Comparison of ENCODE assay signal across 21 cellular contexts in the genomic region with DNA sequence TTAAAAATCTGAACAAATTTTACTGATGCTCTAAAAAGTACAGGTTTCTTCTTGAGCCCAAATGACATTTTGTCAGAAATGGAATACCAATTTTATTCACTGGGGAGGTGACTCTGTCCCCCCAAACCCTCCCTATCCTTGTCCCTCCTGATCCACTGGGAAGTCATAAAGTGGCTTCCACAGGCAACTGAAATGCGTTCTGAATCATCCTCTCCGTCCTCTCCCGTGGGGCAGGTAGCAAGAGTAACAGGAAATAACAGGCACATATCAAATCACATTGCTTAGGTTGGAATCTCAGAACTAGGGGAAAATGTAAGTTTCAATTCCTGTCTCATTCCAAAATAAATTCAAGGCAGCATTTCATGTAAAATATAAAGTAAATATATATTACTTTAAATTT. TPM values are rescaled to one million over a fixed set of nuclear protein-coding genes. Genes with fewer than 3 reads are reported as not detected.
DNase-seq lines count a peak whose midpoint lies in the region; ATAC-seq and TF ChIP-seq lines count a peak whose summit lies in the region.
"Had no signal": no experiment of that assay in that cellular context is flagged by ENCODE, and none has a peak within 500 bp of the region (broad histone marks: within the 10 kb centered on the region; RNA-seq: fewer than 3 reads in every experiment).

No MANE protein-coding gene starts in this region.

- no peak for TF ChIP-seq POLR2A in gastrocnemius medialis (IDR thresholded peaks at IDR 0.05)

- no peak overlapping the region for H3K9ac ChIP-seq in neuronal stem cell (ENCODE audit: low read depth, low read length, poor library complexity)
- H3K9ac ChIP-seq in SK-N-SH = no peak overlapping the region

- H3K27ac ChIP-seq in RWPE1 = peak overlapping the region; percentile 95
- no peak overlapping the region for H3K27ac ChIP-seq in neuronal stem cell (replicated peaks; ENCODE audit: low read length)
- H3K27ac ChIP-seq in SK-N-SH (ENCODE audit: low read depth in 2 of 2, low read length in 1 of 2) = peak overlapping the region in 1 of 2 experiments; percentile 66; a peak in 1 of 4 replicates
- H3K27ac ChIP-seq in gastrocnemius medialis = no peak overlapping the region
- H3K27ac ChIP-seq: sigmoid colon, WERI-Rb-1 had no signal

- CTCF ChIA-PET in activated CD4-positive, alpha-beta T cell treated with anti-CD3 and anti-CD28 coated beads for 36 hours (lab: Charles Lee) = interaction anchor here (0.6 kb wide), 1 partner anchor 296 kb away, joined by 4 read pairs; no protein-coding TSS in a partner anchor
- CTCF ChIA-PET in RWPE1 (lab: Yijun Ruan, JAX) (interaction anchor here (0.7 to 1.3 kb wide), 2 partner anchors 288 to 473 kb away, joined by 3 read pairs; no protein-coding TSS in a partner anchor), SK-N-SH (lab: Yijun Ruan, JAX) (interaction anchor here (2.4 kb wide), 1 partner anchor 9 kb away, joined by 13 read pairs; no protein-coding TSS in a partner anchor)

- H3K4me1 ChIP-seq in neuronal stem cell (ENCODE audit: control insufficient read depth in 2 of 2, insufficient read depth in 1 of 2, low read depth in 1 of 2, low read length in 2 of 2) (no peaks in the 10 kb centered on the region), SK-N-SH (ENCODE audit: control insufficient read depth in 1 of 2, insufficient read depth in 2 of 2, low read depth in 1 of 2, low read length in 1 of 2) (peaks cover 0 to 8% of the 10 kb centered on the region in 2 experiments; a peak in 3 of 4 replicates), gastrocnemius medialis (no peaks in the 10 kb centered on the region)
- H3K4me1 ChIP-seq: sigmoid colon had no signal

- no peaks in the 10 kb centered on the region for H3K36me3 Mint-ChIP-seq in activated CD4-positive, alpha-beta T cell treated with anti-CD3 and anti-CD28 coated beads for 36 hours (ENCODE audit: low read depth)
- no peaks in the 10 kb centered on the region for H3K36me3 Mint-ChIP-seq in central memory CD8-positive, alpha-beta T cell (ENCODE audit: insufficient read depth)
- H3K36me3 Mint-ChIP-seq: memory B cell; naive thymus-derived CD8-positive, alpha-beta T cell had no signal

- H3K23ac ChIP-seq in neuronal stem cell (ENCODE audit: low read depth, low read length, poor library complexity) = no peak overlapping the region

- H3K4ac ChIP-seq in neuronal stem cell (ENCODE audit: low read length) = no peak overlapping the region

- H2BK5ac ChIP-seq in neuronal stem cell (ENCODE audit: low read length) = no peak overlapping the region

- in situ Hi-C loops in gastrocnemius medialis (cut with MboI; ENCODE audit: low sequenced_read_pairs in 4 of 4) = no loop called here

- H4K20me1 ChIP-seq in SK-N-SH (ENCODE audit: insufficient read depth) = no peaks in the 10 kb centered on the region

- TF ChIP-seq CTCF in RWPE1 (conservative IDR thresholded peaks at IDR 0.05; ENCODE audit: low read depth) (no peak), SK-N-SH (IDR thresholded peaks at IDR 0.05) (no peak), gastrocnemius medialis (IDR thresholded peaks at IDR 0.05 in 4 of 5, conservative IDR thresholded peaks at IDR 0.05 in 1 of 5) (no peak)

- H3K4me1 Mint-ChIP-seq in activated CD4-positive, alpha-beta T cell treated with anti-CD3 and anti-CD28 coated beads for 36 hours = peaks cover 20% of the 10 kb centered on the region
- peaks cover 7% of the 10 kb centered on the region for H3K4me1 Mint-ChIP-seq in central memory CD8-positive, alpha-beta T cell
- H3K4me1 Mint-ChIP-seq: B cell, memory B cell had no signal

- H3K9me3 Mint-ChIP-seq in activated CD4-positive, alpha-beta T cell treated with anti-CD3 and anti-CD28 coated beads for 36 hours (ENCODE audit: low read depth) = no peaks in the 10 kb centered on the region
- no peaks in the 10 kb centered on the region for H3K9me3 Mint-ChIP-seq in central memory CD8-positive, alpha-beta T cell
- H3K9me3 Mint-ChIP-seq: memory B cell; naive thymus-derived CD8-positive, alpha-beta T cell had no signal

- H2BK12ac ChIP-seq in neuronal stem cell (ENCODE audit: low read length) = no peak overlapping the region

- no peak for TF ChIP-seq RAD21 in SK-N-SH (IDR thresholded peaks at IDR 0.05; ENCODE audit: low read length)

- H3K4me2 ChIP-seq in neuronal stem cell (ENCODE audit: insufficient read depth, low read length, poor library complexity, severe bottlenecking) (no peak overlapping the region), SK-N-SH (no peak overlapping the region; the same call in 1 of the 2 replicates)

- H3K79me2 ChIP-seq in SK-N-SH (ENCODE audit: insufficient read depth) = no peaks in the 10 kb centered on the region

- H3K36me3 ChIP-seq in neuronal stem cell (replicated peaks in 1 of 2; ENCODE audit: control insufficient read depth in 2 of 2, insufficient read depth in 2 of 2, low read length in 2 of 2) (no peaks in the 10 kb centered on the region), SK-N-SH (replicated peaks in 1 of 2; ENCODE audit: control insufficient read depth in 1 of 2, insufficient read depth in 2 of 2, low read length in 1 of 2) (no peaks in the 10 kb centered on the region), gastrocnemius medialis (no peaks in the 10 kb centered on the region)
- H3K36me3 ChIP-seq: sigmoid colon, WERI-Rb-1 had no signal

- no peak for TF ChIP-seq EP300 in SK-N-SH (IDR thresholded peaks at IDR 0.05; ENCODE audit: borderline replicate concordance in 1 of 2, low read depth in 1 of 2, low read length in 1 of 2)

- H4K8ac ChIP-seq in neuronal stem cell (ENCODE audit: low read depth, low read length) = no peak overlapping the region

- no peaks in the 10 kb centered on the region for H3K9me2 ChIP-seq in SK-N-SH

- H3K4me3 ChIP-seq in neuronal stem cell (ENCODE audit: low read length in 2 of 2) (no peak overlapping the region), SK-N-SH (ENCODE audit: low read depth in 2 of 2, low read length in 1 of 2) (no peak overlapping the region), gastrocnemius medialis (no peak overlapping the region)
- H3K4me3 ChIP-seq: sigmoid colon had no signal

- H3F3A ChIP-seq in SK-N-SH (replicated peaks; ENCODE audit: insufficient read depth) = peaks cover 10% of the 10 kb centered on the region

- ATAC-seq in activated CD4-positive, alpha-beta T cell treated with anti-CD3 and anti-CD28 coated beads for 36 hours = no peak
- no peak for ATAC-seq in central memory CD8-positive, alpha-beta T cell (replicated peaks; ENCODE audit: extremely low read depth, poor library complexity, severe bottlenecking)
- ATAC-seq in HG03439 (IDR thresholded peaks at IDR 0.05; ENCODE audit: unreplicated experiment) (no peak), gastrocnemius medialis (no peak)
- ATAC-seq: naive thymus-derived CD8-positive, alpha-beta T cell had no signal

- no peak overlapping the region for H2BK120ac ChIP-seq in neuronal stem cell (ENCODE audit: low read depth, low read length)

- no peak overlapping the region for H2BK15ac ChIP-seq in neuronal stem cell (ENCODE audit: low read length)

- H3K9me3 ChIP-seq in neuronal stem cell (replicated peaks in 1 of 2; ENCODE audit: control insufficient read depth in 2 of 2, insufficient read depth in 1 of 2, low read depth in 1 of 2, low read length in 2 of 2) = no peaks in the 10 kb centered on the region
- no peaks in the 10 kb centered on the region; the same call in 1 of the 2 replicates for H3K9me3 ChIP-seq in SK-N-SH
- no peaks in the 10 kb centered on the region for H3K9me3 ChIP-seq in gastrocnemius medialis
- H3K9me3 ChIP-seq: sigmoid colon had no signal

- no peak overlapping the region for H2AK5ac ChIP-seq in neuronal stem cell (ENCODE audit: low read depth, low read length)

- H3K27me3 Mint-ChIP-seq in activated CD4-positive, alpha-beta T cell treated with anti-CD3 and anti-CD28 coated beads for 36 hours = peaks cover 8% of the 10 kb centered on the region
- peaks cover 13% of the 10 kb centered on the region for H3K27me3 Mint-ChIP-seq in central memory CD8-positive, alpha-beta T cell

- H3K18ac ChIP-seq in neuronal stem cell (ENCODE audit: low read length) = no peak overlapping the region

- no peaks in the 10 kb centered on the region for H3K79me1 ChIP-seq in neuronal stem cell (ENCODE audit: low read depth, low read length)

- H3K4me3 Mint-ChIP-seq in activated CD4-positive, alpha-beta T cell treated with anti-CD3 and anti-CD28 coated beads for 36 hours = peak overlapping the region; percentile 20
- H3K4me3 Mint-ChIP-seq in central memory CD8-positive, alpha-beta T cell = no peak overlapping the region
- H3K4me3 Mint-ChIP-seq: B cell; memory B cell; naive thymus-derived CD8-positive, alpha-beta T cell had no signal

- H2AFZ ChIP-seq in neuronal stem cell (ENCODE audit: low read length) (peak overlapping the region; percentile 27), SK-N-SH (ENCODE audit: low read depth) (no peak overlapping the region)

- no peak overlapping the region for H4K91ac ChIP-seq in neuronal stem cell (ENCODE audit: low read depth, low read length, poor library complexity)

- POLR2A ChIA-PET in activated CD4-positive, alpha-beta T cell treated with anti-CD3 and anti-CD28 coated beads for 36 hours (lab: Charles Lee) = no interaction called here
- POLR2A ChIA-PET in RWPE1 (lab: Yijun Ruan, JAX; ENCODE audit: low non-redundant PET) (no interaction called here), SK-N-SH (lab: Yijun Ruan, JAX) (no interaction called here)

- intact Hi-C loops in activated CD4-positive, alpha-beta T cell treated with anti-CD3 and anti-CD28 coated beads for 36 hours (cut with DNase I, micrococcal nuclease) = no loop called here
- intact Hi-C loops in gastrocnemius medialis (cut with DNase I; ENCODE audit: low total_unique reads) = no loop called here

- WGBS in neuronal stem cell (ENCODE audit: extremely low coverage in 2 of 2, insufficient read length in 2 of 2, insufficient replicate concordance in 1 of 2), 2 donors = no CpG with 5 or more reads among the region's 3 CpGs
- WGBS in SK-N-SH (ENCODE audit: low lambda C conversion rate) = 60% methylated on average over 3 of the region's 3 CpGs

- no peak overlapping the region for H3K14ac ChIP-seq in neuronal stem cell (ENCODE audit: low read length)

- H3K27ac Mint-ChIP-seq in activated CD4-positive, alpha-beta T cell treated with anti-CD3 and anti-CD28 coated beads for 36 hours = peak overlapping the region; percentile 89
- peak overlapping the region; percentile 19 for H3K27ac Mint-ChIP-seq in central memory CD8-positive, alpha-beta T cell (ENCODE audit: low read depth)
- H3K27ac Mint-ChIP-seq: B cell, memory B cell had no signal

- no peak for DNase-seq in activated CD4-positive, alpha-beta T cell treated with anti-CD3 and anti-CD28 coated beads for 36 hours
- no peak for DNase-seq in activated CD4-positive, alpha-beta T cell treated with anti-CD3 and anti-CD28 coated beads for 48 hours
- DNase-seq in RWPE1 (ENCODE audit: low spot score) = peak; percentile 47
- DNase-seq in central memory CD8-positive, alpha-beta T cell (ENCODE audit: low spot score in 2 of 2) = no peak
- no peak for DNase-seq in neuronal stem cell (ENCODE audit: low spot score)
- DNase-seq in SK-N-SH = no peak
- no peak for DNase-seq in gastrocnemius medialis
- DNase-seq: 8988T; activated gamma-delta T cell; hippocampal formation; islet precursor cell; naive thymus-derived CD8-positive, alpha-beta T cell; NCI-H1048; NCI-H524 treated with DMSO at 0.1 percent for 48 hours; posterior cingulate gyrus; sigmoid colon; stimulated activated CD4-positive, alpha-beta T cell treated with anti-CD3 and anti-CD28 coated beads, Interleukin-2, amount 100 ng/mL, for 24 hours; WERI-Rb-1 had no signal

- H3K27me3 ChIP-seq in neuronal stem cell (ENCODE audit: control insufficient read depth in 3 of 3, insufficient read depth in 3 of 3, low read depth in 1 of 3, low read length in 3 of 3) (no peaks in the 10 kb centered on the region), SK-N-SH (ENCODE audit: insufficient read depth) (no peaks in the 10 kb centered on the region), gastrocnemius medialis (no peaks in the 10 kb centered on the region)
- H3K27me3 ChIP-seq: sigmoid colon had no signal

RNA-seq across cellular contexts. Expression of gene MYL12B, which starts 44.5 kb away (rescaled TPM):
- total RNA-seq in activated CD4-positive, alpha-beta T cell treated with anti-CD3 and anti-CD28 coated beads for 36 hours = 100 to 1,000 TPM; 282 to 301 TPM
- 132 TPM for polyA plus RNA-seq in neuronal stem cell (2013, experiment 1 of 2)
- 130 TPM for polyA plus RNA-seq in neuronal stem cell (2013, experiment 2 of 2)
- polyA plus RNA-seq in SK-N-SH (2012; rRNA removed) = 555 and 645 TPM in 2 replicates
- 727 and 733 TPM in 2 replicates for polyA plus RNA-seq in SK-N-SH (2012; cell fraction: cytosol; rRNA removed)
- 166 and 313 TPM in 2 replicates for polyA plus RNA-seq in SK-N-SH (2012; cell fraction: nucleus; rRNA removed)
- total RNA-seq in gastrocnemius medialis = 100 to 1,000 TPM; 100 to 293 (median 185) TPM

RNA-seq across cellular contexts. Expression of gene MYL12A, which starts 58.8 kb away (rescaled TPM):
- 100 to 1,000 TPM; 451 to 485 TPM for total RNA-seq in activated CD4-positive, alpha-beta T cell treated with anti-CD3 and anti-CD28 coated beads for 36 hours
- polyA plus RNA-seq in neuronal stem cell (2013, experiment 1 of 2) = 183 TPM
- 185 TPM for polyA plus RNA-seq in neuronal stem cell (2013, experiment 2 of 2)
- 448 and 565 TPM in 2 replicates for polyA plus RNA-seq in SK-N-SH (2012; rRNA removed)
- 686 and 851 TPM in 2 replicates for polyA plus RNA-seq in SK-N-SH (2012; cell fraction: cytosol; rRNA removed)
- 145 and 283 TPM in 2 replicates for polyA plus RNA-seq in SK-N-SH (2012; cell fraction: nucleus; rRNA removed)
- total RNA-seq in gastrocnemius medialis = 1,000 to 10,000 TPM in 2 of 4 donors, 100 to 1,000 TPM in 2; 526 to 2,307 (median 1,474) TPM
